ENCODE assay signal across 5 cellular contexts in the genomic region with DNA sequence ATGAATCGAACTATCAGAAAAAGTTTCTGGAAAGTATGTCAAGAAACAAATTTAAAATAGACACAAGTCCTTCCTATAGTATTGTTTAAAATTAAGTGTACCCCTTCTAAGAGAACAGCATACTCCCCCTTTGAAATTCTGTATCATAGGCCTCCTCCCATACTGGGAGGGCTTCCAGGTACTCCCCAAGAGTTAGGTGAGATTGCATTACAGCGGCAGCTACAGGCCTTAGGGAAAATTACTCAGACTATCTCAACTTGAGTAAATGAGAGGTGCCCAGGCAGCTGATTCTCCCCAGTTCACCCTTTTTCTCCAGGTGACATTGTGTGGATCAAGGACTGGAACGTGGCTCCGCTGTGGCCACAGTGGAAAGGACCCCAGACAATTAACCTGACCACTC. TPM values are rescaled to one million over a fixed set of nuclear protein-coding genes. Genes with fewer than 3 reads are reported as not detected.
"Had no signal": no experiment of that assay in that cellular context is flagged by ENCODE, and none has a peak within 500 bp of the region (broad histone marks: within the 10 kb centered on the region; RNA-seq: fewer than 3 reads in every experiment).

No MANE protein-coding gene starts in this region.

RNA-seq across cellular contexts. Expression of a gene that starts 5.2 kb away (rescaled TPM):
- total RNA-seq: HepG2, HT-29, HT1080, IMR-90, K562 had no signal

RNA-seq across cellular contexts. Expression of a gene that starts 45.7 kb away (rescaled TPM):
- total RNA-seq: HepG2, HT-29, HT1080, IMR-90 had no signal

RNA-seq across cellular contexts. Expression of a gene that starts 48.4 kb away (rescaled TPM):
- total RNA-seq: HepG2, HT-29, HT1080, IMR-90, K562 had no signal
